24 cellular contexts compared by ENCODE assay signal in the genomic region with DNA sequence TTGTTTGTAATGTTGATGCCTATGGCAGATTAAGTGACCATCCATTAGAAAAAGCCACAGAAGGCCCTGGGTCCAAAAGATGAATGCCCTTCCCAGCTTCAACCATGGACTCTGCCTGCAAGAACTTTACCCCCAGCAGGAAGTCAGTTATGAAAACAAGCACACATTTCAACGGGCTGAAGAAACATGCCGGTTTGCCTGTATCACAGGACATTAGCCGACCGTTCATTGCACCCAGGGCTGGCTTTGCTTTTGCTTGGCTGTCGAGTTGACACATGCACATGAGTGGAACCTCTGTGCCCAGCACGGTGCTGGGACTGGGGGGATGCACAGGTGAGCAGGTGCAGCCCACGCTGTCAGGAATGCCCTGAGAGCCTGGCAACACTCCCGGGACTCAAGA.
A peak's percentile ranks its signal among the peaks of the same experiment; 100 is the strongest.
DNase-seq lines count a peak whose midpoint lies in the region; ATAC-seq lines count a peak whose summit lies in the region.
"Had no signal": no experiment of that assay in that cellular context is flagged by ENCODE, and none has a peak within 500 bp of the region (broad histone marks: within the 10 kb centered on the region; RNA-seq: fewer than 3 reads in every experiment).

No MANE protein-coding gene starts in this region.

- no peaks in the 10 kb centered on the region for H3K36me3 Mint-ChIP-seq in stimulated activated naive CD8-positive, alpha-beta T cell treated with anti-CD3 and anti-CD28 coated beads, Interleukin-15, Interleukin-2, amounts not matched to agents 100 ng/mL and 50 ng/mL, for 24 hours (ENCODE audit: low read depth)
- peaks cover 2% of the 10 kb centered on the region for H3K36me3 Mint-ChIP-seq in T-helper 2 cell treated with Interferon-gamma antibody and Interleukin-4, amounts not matched to agents 5 μg/mL and 100 μg/mL, for 36 hours (ENCODE audit: low read depth)
- H3K36me3 Mint-ChIP-seq in activated naive CD8-positive, alpha-beta T cell treated with anti-CD3 and anti-CD28 coated beads, Interleukin-2, amount 50 U/mL, for 24 hours (ENCODE audit: low read depth): peaks cover 3% of the 10 kb centered on the region
- H3K36me3 Mint-ChIP-seq: stimulated activated naive B cell treated with anti-CD40 and anti-IgM and Interleukin-4, amounts not matched to agents 10 μg/mL and 1 μg/mL and 100 μg/mL, for 72 hours had no signal

- peak overlapping the region; percentile 91 for H3K27ac ChIP-seq in thymus (ENCODE audit: low read depth)
- H3K27ac ChIP-seq: breast epithelium, coronary artery, gastroesophageal sphincter, lower lobe of right lung, thyroid gland had no signal

- no peaks in the 10 kb centered on the region for H3K36me3 ChIP-seq in thymus (ENCODE audit: control insufficient read depth, insufficient read depth)
- H3K36me3 ChIP-seq: breast epithelium, gastroesophageal sphincter, lower lobe of right lung, thyroid gland had no signal

- H3K4me1 Mint-ChIP-seq in stimulated activated naive CD8-positive, alpha-beta T cell treated with anti-CD3 and anti-CD28 coated beads, Interleukin-15, Interleukin-2, amounts not matched to agents 100 ng/mL and 50 ng/mL, for 24 hours (ENCODE audit: low read depth): peaks cover 99% of the 10 kb centered on the region
- peaks cover 89% of the 10 kb centered on the region for H3K4me1 Mint-ChIP-seq in T-helper 2 cell treated with Interferon-gamma antibody and Interleukin-4, amounts not matched to agents 5 μg/mL and 100 μg/mL, for 36 hours (ENCODE audit: low read depth)
- peaks cover 97% of the 10 kb centered on the region for H3K4me1 Mint-ChIP-seq in activated naive CD8-positive, alpha-beta T cell treated with anti-CD3 and anti-CD28 coated beads, Interleukin-2, amount 50 U/mL, for 24 hours
- H3K4me1 Mint-ChIP-seq: stimulated activated naive B cell treated with anti-CD40 and anti-IgM and Interleukin-4, amounts not matched to agents 10 μg/mL and 1 μg/mL and 100 μg/mL, for 72 hours had no signal

- no peaks in the 10 kb centered on the region for H3K27me3 ChIP-seq in thymus (ENCODE audit: control insufficient read depth, insufficient read depth)

- peaks cover 70% of the 10 kb centered on the region for H3K4me1 ChIP-seq in thymus (ENCODE audit: control insufficient read depth, insufficient read depth, low read length)
- H3K4me1 ChIP-seq: breast epithelium, gastroesophageal sphincter, lower lobe of right lung, thyroid gland had no signal

- H3K9me3 Mint-ChIP-seq in stimulated activated naive CD8-positive, alpha-beta T cell treated with anti-CD3 and anti-CD28 coated beads, Interleukin-15, Interleukin-2, amounts not matched to agents 100 ng/mL and 50 ng/mL, for 24 hours: peaks cover 4% of the 10 kb centered on the region
- H3K9me3 Mint-ChIP-seq in T-helper 2 cell treated with Interferon-gamma antibody and Interleukin-4, amounts not matched to agents 5 μg/mL and 100 μg/mL, for 36 hours: no peaks in the 10 kb centered on the region
- peaks cover 4% of the 10 kb centered on the region for H3K9me3 Mint-ChIP-seq in activated naive CD8-positive, alpha-beta T cell treated with anti-CD3 and anti-CD28 coated beads, Interleukin-2, amount 50 U/mL, for 24 hours

- ATAC-seq in stimulated activated naive CD8-positive, alpha-beta T cell treated with anti-CD3 and anti-CD28 coated beads, Interleukin-15, Interleukin-2, amounts not matched to agents 100 U/mL and 50 U/mL, for 24 hours: no peak
- ATAC-seq in activated naive CD8-positive, alpha-beta T cell treated with anti-CD3 and anti-CD28 coated beads, Interleukin-2, amount 50 U/mL, for 24 hours: no peak
- ATAC-seq: gastroesophageal sphincter; HCT116; lower lobe of right lung; SK-N-SH treated with all-trans-retinoic acid at 6 μM for 48 hours; stimulated activated naive B cell treated with anti-CD40 and anti-IgM and Interleukin-4, amounts not matched to agents 10 μg/mL and 1 μg/mL and 100 μg/mL, for 72 hours had no signal

- no peak for DNase-seq in stimulated activated naive CD8-positive, alpha-beta T cell treated with anti-CD3 and anti-CD28 coated beads, Interleukin-15, Interleukin-2, amounts not matched to agents 100 U/mL and 50 U/mL, for 24 hours
- no peak for DNase-seq in T-helper 2 cell treated with Interferon-gamma antibody and Interleukin-4, amounts not matched to agents 5 μg/mL and 100 μg/mL, for 36 hours (ENCODE audit: low spot score)
- DNase-seq in activated naive CD8-positive, alpha-beta T cell treated with anti-CD3 and anti-CD28 coated beads, Interleukin-2, amount 50 U/mL, for 24 hours: no peak
- DNase-seq in EL (no peak), NCI-H1436 treated with DMSO at 0.1 percent for 48 hours (lab: John Stamatoyannopoulos, UW) (no peak), NCI-H2029 treated with DMSO at 0.1 percent for 48 hours (lab: John Stamatoyannopoulos, UW) (no peak)
- DNase-seq: activated CD4-positive, CD25-positive, alpha-beta regulatory T cell; DMS153; GDM1; IMR-90; lower lobe of right lung; NCI-H2107; occipital lobe; stimulated activated naive B cell treated with anti-CD40 and anti-IgM and Interleukin-4, amounts not matched to agents 10 μg/mL and 1 μg/mL and 100 μg/mL, for 72 hours; T1000; thyroid gland had no signal

- peak overlapping the region; percentile 54 for H3K4me3 Mint-ChIP-seq in stimulated activated naive CD8-positive, alpha-beta T cell treated with anti-CD3 and anti-CD28 coated beads, Interleukin-15, Interleukin-2, amounts not matched to agents 100 ng/mL and 50 ng/mL, for 24 hours
- H3K4me3 Mint-ChIP-seq in T-helper 2 cell treated with Interferon-gamma antibody and Interleukin-4, amounts not matched to agents 5 μg/mL and 100 μg/mL, for 36 hours: peak overlapping the region; percentile 71
- H3K4me3 Mint-ChIP-seq in activated naive CD8-positive, alpha-beta T cell treated with anti-CD3 and anti-CD28 coated beads, Interleukin-2, amount 50 U/mL, for 24 hours: peak overlapping the region; percentile 44
- H3K4me3 Mint-ChIP-seq: stimulated activated naive B cell treated with anti-CD40 and anti-IgM and Interleukin-4, amounts not matched to agents 10 μg/mL and 1 μg/mL and 100 μg/mL, for 72 hours had no signal

- H3K27me3 Mint-ChIP-seq in stimulated activated naive CD8-positive, alpha-beta T cell treated with anti-CD3 and anti-CD28 coated beads, Interleukin-15, Interleukin-2, amounts not matched to agents 100 ng/mL and 50 ng/mL, for 24 hours: no peaks in the 10 kb centered on the region
- H3K27me3 Mint-ChIP-seq in T-helper 2 cell treated with Interferon-gamma antibody and Interleukin-4, amounts not matched to agents 5 μg/mL and 100 μg/mL, for 36 hours (ENCODE audit: low read depth): no peaks in the 10 kb centered on the region
- H3K27me3 Mint-ChIP-seq in activated naive CD8-positive, alpha-beta T cell treated with anti-CD3 and anti-CD28 coated beads, Interleukin-2, amount 50 U/mL, for 24 hours: no peaks in the 10 kb centered on the region

- no peak overlapping the region for H3K4me3 ChIP-seq in thymus (ENCODE audit: low read length)
- H3K4me3 ChIP-seq: breast epithelium, coronary artery, gastroesophageal sphincter, lower lobe of right lung, smooth muscle cell, thyroid gland had no signal

- WGBS in thymus: 61% methylated on average over 8 of the region's 8 CpGs

- no peaks in the 10 kb centered on the region for H3K9me3 ChIP-seq in thymus (ENCODE audit: control insufficient read depth)
- H3K9me3 ChIP-seq: breast epithelium, gastroesophageal sphincter, lower lobe of right lung, thyroid gland had no signal

- H3K27ac Mint-ChIP-seq in stimulated activated naive CD8-positive, alpha-beta T cell treated with anti-CD3 and anti-CD28 coated beads, Interleukin-15, Interleukin-2, amounts not matched to agents 100 ng/mL and 50 ng/mL, for 24 hours: peak overlapping the region; percentile 100
- H3K27ac Mint-ChIP-seq in T-helper 2 cell treated with Interferon-gamma antibody and Interleukin-4, amounts not matched to agents 5 μg/mL and 100 μg/mL, for 36 hours: peak overlapping the region; percentile 92
- H3K27ac Mint-ChIP-seq in activated naive CD8-positive, alpha-beta T cell treated with anti-CD3 and anti-CD28 coated beads, Interleukin-2, amount 50 U/mL, for 24 hours: peak overlapping the region; percentile 98
- H3K27ac Mint-ChIP-seq: stimulated activated naive B cell treated with anti-CD40 and anti-IgM and Interleukin-4, amounts not matched to agents 10 μg/mL and 1 μg/mL and 100 μg/mL, for 72 hours had no signal
